ENCODE assay signal across 20 cellular contexts in the genomic region with DNA sequence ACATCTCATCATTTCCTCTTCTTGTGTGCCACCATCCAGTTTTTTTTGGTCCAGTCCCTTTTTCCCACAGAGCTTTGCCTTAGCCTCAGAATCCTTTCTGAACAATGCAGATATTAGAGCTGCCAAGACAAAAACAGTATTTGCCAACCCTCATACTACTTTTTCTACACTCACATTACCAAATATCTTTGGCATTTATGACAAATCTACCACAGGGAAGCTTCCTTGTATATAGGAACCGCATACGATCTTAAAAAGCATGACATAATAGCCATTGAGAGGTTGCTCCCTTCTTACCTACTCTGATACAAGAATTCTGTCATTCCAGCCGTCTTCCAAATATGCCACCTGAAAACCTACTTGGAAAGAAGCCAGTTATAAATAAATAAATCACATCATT. TPM values are rescaled to one million over a fixed set of nuclear protein-coding genes. Genes with fewer than 3 reads are reported as not detected.
DNase-seq lines count a peak whose midpoint lies in the region; ATAC-seq and TF ChIP-seq lines count a peak whose summit lies in the region.
"Had no signal": no experiment of that assay in that cellular context is flagged by ENCODE, and none has a peak within 500 bp of the region (broad histone marks: within the 10 kb centered on the region; RNA-seq: fewer than 3 reads in every experiment).

No MANE protein-coding gene starts in this region.

- no peak overlapping the region for H3K4me3 ChIP-seq in CD4-positive, alpha-beta memory T cell (ENCODE audit: low read length in 2 of 2)
- H3K4me3 ChIP-seq in cardiac fibroblast (replicated peaks in 1 of 2; ENCODE audit: low read depth in 2 of 2, low read length in 2 of 2): no peak overlapping the region
- H3K4me3 ChIP-seq: HAP-1, heart left ventricle, ovary, thoracic aorta had no signal

- H3K9me3 Mint-ChIP-seq in CD4-positive, alpha-beta memory T cell: no peaks in the 10 kb centered on the region
- H3K9me3 Mint-ChIP-seq in memory B cell: no peaks in the 10 kb centered on the region
- H3K9me3 Mint-ChIP-seq in effector memory CD8-positive, alpha-beta T cell: no peaks in the 10 kb centered on the region
- no peaks in the 10 kb centered on the region for H3K9me3 Mint-ChIP-seq in type B pancreatic cell
- no peaks in the 10 kb centered on the region for H3K9me3 Mint-ChIP-seq in stimulated activated naive CD8-positive, alpha-beta T cell treated with anti-CD3 and anti-CD28 coated beads, Interleukin-15, amount 100 ng/mL, for 72 hours

- POLR2A ChIA-PET in CD4-positive, alpha-beta memory T cell (lab: Charles Lee; ENCODE audit: partially characterized antibody): interaction anchor here (0.8 kb wide), 1 partner anchor 9 kb away, joined by 6 read pairs; a partner anchor contains a TSS

- no peak for DNase-seq in CD4-positive, alpha-beta memory T cell
- peak; percentile 26 for DNase-seq in M059J (ENCODE audit: low read depth)
- DNase-seq in cardiac fibroblast (ENCODE audit: low read depth in 2 of 2): peak; percentile 32 to 64
- DNase-seq in memory B cell (ENCODE audit: low spot score in 2 of 2): no peak
- DNase-seq in effector memory CD8-positive, alpha-beta T cell: no peak
- no peak for DNase-seq in type B pancreatic cell (ENCODE audit: extremely low spot score, unreplicated experiment)
- DNase-seq in mucosa of gallbladder (ENCODE audit: low spot score): no peak
- DNase-seq in stimulated activated naive CD8-positive, alpha-beta T cell treated with anti-CD3 and anti-CD28 coated beads, Interleukin-15, amount 100 ng/mL, for 72 hours: no peak
- DNase-seq: activated naive CD4-positive, alpha-beta T cell treated with Interleukin-2 at 50 U/mL for 16 hours; BE2C; heart left ventricle; kidney; NCI-H187; NCI-H510A; ovary; SHP77 treated with DMSO at 0.1 percent for 48 hours; stimulated activated CD4-positive, alpha-beta T cell treated with anti-CD3 and anti-CD28 coated beads, Interleukin-4, amount 100 ng/mL, for 24 hours; stimulated activated CD8-positive, alpha-beta memory T cell treated with anti-CD3 and anti-CD28 coated beads, Interleukin-4, amount 100 ng/mL, for 48 hours had no signal

- intact Hi-C loops in CD4-positive, alpha-beta memory T cell (cut with micrococcal nuclease): no loop called here

- peak overlapping the region in 4 of 7 donors; percentile 1 to 36 (median 16) for H3K27ac Mint-ChIP-seq in CD4-positive, alpha-beta memory T cell
- H3K27ac Mint-ChIP-seq in memory B cell (peak overlapping the region; percentile 37), type B pancreatic cell (no peak overlapping the region)
- peak overlapping the region in 1 of 2 donors; percentile 12 for H3K27ac Mint-ChIP-seq in effector memory CD8-positive, alpha-beta T cell
- H3K27ac Mint-ChIP-seq in stimulated activated naive CD8-positive, alpha-beta T cell treated with anti-CD3 and anti-CD28 coated beads, Interleukin-15, amount 100 ng/mL, for 72 hours: no peak overlapping the region

- no peak for TF ChIP-seq CTCF in cardiac fibroblast (IDR thresholded peaks at IDR 0.05; ENCODE audit: low read depth, low read length)
- TF ChIP-seq CTCF in type B pancreatic cell (conservative IDR thresholded peaks at IDR 0.05): no peak

- H3K9me3 ChIP-seq in CD4-positive, alpha-beta memory T cell (ENCODE audit: control insufficient read depth in 1 of 2, low read length in 2 of 2): no peaks in the 10 kb centered on the region
- H3K9me3 ChIP-seq: BE2C, HAP-1, heart left ventricle, ovary, thoracic aorta had no signal

- no peaks in the 10 kb centered on the region for H3K27me3 ChIP-seq in CD4-positive, alpha-beta memory T cell (ENCODE audit: insufficient read depth, low read length)
- H3K27me3 ChIP-seq: BE2C, heart left ventricle, ovary had no signal

- peaks cover 70 to 73% of the 10 kb centered on the region in 2 donors for H3K36me3 Mint-ChIP-seq in CD4-positive, alpha-beta memory T cell
- peaks cover 51% of the 10 kb centered on the region for H3K36me3 Mint-ChIP-seq in memory B cell
- peaks cover 65% of the 10 kb centered on the region for H3K36me3 Mint-ChIP-seq in effector memory CD8-positive, alpha-beta T cell (ENCODE audit: insufficient read depth)
- H3K36me3 Mint-ChIP-seq in type B pancreatic cell: peaks cover 60% of the 10 kb centered on the region

- no peak overlapping the region for H3K4me3 Mint-ChIP-seq in CD4-positive, alpha-beta memory T cell
- no peak overlapping the region for H3K4me3 Mint-ChIP-seq in memory B cell
- no peak overlapping the region for H3K4me3 Mint-ChIP-seq in effector memory CD8-positive, alpha-beta T cell
- no peak overlapping the region for H3K4me3 Mint-ChIP-seq in type B pancreatic cell
- H3K4me3 Mint-ChIP-seq in stimulated activated naive CD8-positive, alpha-beta T cell treated with anti-CD3 and anti-CD28 coated beads, Interleukin-15, amount 100 ng/mL, for 72 hours: no peak overlapping the region

- CTCF ChIA-PET in CD4-positive, alpha-beta memory T cell (lab: Charles Lee; ENCODE audit: partially characterized antibody): interaction anchor here (1.2 kb wide), 1 partner anchor 10 kb away, joined by 4 read pairs; no protein-coding TSS in a partner anchor

- no peaks in the 10 kb centered on the region for H3K4me1 ChIP-seq in CD4-positive, alpha-beta memory T cell (ENCODE audit: insufficient read depth, low read length)
- H3K4me1 ChIP-seq: BE2C, HAP-1 had no signal

- no peak overlapping the region for H3K27ac ChIP-seq in CD4-positive, alpha-beta memory T cell (ENCODE audit: low read depth, low read length)
- H3K27ac ChIP-seq: heart left ventricle, ovary had no signal

- peaks cover 58% of the 10 kb centered on the region for H3K36me3 ChIP-seq in CD4-positive, alpha-beta memory T cell (ENCODE audit: insufficient read depth, low read length)
- H3K36me3 ChIP-seq: ovary had no signal

- peaks cover 17 to 34% (median 26%) of the 10 kb centered on the region in 4 donors for H3K4me1 Mint-ChIP-seq in CD4-positive, alpha-beta memory T cell
- H3K4me1 Mint-ChIP-seq in memory B cell (peaks cover 18% of the 10 kb centered on the region), type B pancreatic cell (ENCODE audit: unreplicated experiment) (no peaks in the 10 kb centered on the region)
- peaks cover 12 to 28% of the 10 kb centered on the region in 2 donors for H3K4me1 Mint-ChIP-seq in effector memory CD8-positive, alpha-beta T cell (ENCODE audit: low read depth in 2 of 2)
- H3K4me1 Mint-ChIP-seq in stimulated activated naive CD8-positive, alpha-beta T cell treated with anti-CD3 and anti-CD28 coated beads, Interleukin-15, amount 100 ng/mL, for 72 hours: peaks cover 21% of the 10 kb centered on the region

- H3K27me3 Mint-ChIP-seq in CD4-positive, alpha-beta memory T cell: no peaks in the 10 kb centered on the region
- H3K27me3 Mint-ChIP-seq in memory B cell (no peaks in the 10 kb centered on the region), type B pancreatic cell (no peaks in the 10 kb centered on the region)
- H3K27me3 Mint-ChIP-seq in effector memory CD8-positive, alpha-beta T cell: no peaks in the 10 kb centered on the region
- H3K27me3 Mint-ChIP-seq in stimulated activated naive CD8-positive, alpha-beta T cell treated with anti-CD3 and anti-CD28 coated beads, Interleukin-15, amount 100 ng/mL, for 72 hours: no peaks in the 10 kb centered on the region

- ATAC-seq in memory B cell (ENCODE audit: low read depth): no peak
- no peak for ATAC-seq in effector memory CD8-positive, alpha-beta T cell (replicated peaks)
- ATAC-seq in stimulated activated naive CD8-positive, alpha-beta T cell treated with anti-CD3 and anti-CD28 coated beads, Interleukin-15, amount 100 ng/mL, for 72 hours: no peak
- ATAC-seq: heart left ventricle had no signal

RNA-seq across cellular contexts. Expression of a gene that starts 9.4 kb away (rescaled TPM):
- total RNA-seq in CD4-positive, alpha-beta memory T cell: 10 to 100 TPM; 89.1 to 90.5 TPM
- 10 to 100 TPM; 67.9 to 76.1 TPM for polyA plus RNA-seq in CD4-positive, alpha-beta memory T cell
- total RNA-seq in M059J (2014; rRNA removed; shearing (Covaris generic)): 34.7 and 41.0 TPM in 2 replicates
- total RNA-seq in type B pancreatic cell (ENCODE audit: low replicate concordance) (52.6 and 64.1 TPM in 2 replicates), mucosa of gallbladder (53.1 TPM)

RNA-seq across cellular contexts. Expression of a gene that starts 42.3 kb away (rescaled TPM):
- total RNA-seq in CD4-positive, alpha-beta memory T cell: 1 to 10 TPM; 5.5 to 7.3 TPM
- 1 to 10 TPM; 1.1 to 1.5 TPM for polyA plus RNA-seq in CD4-positive, alpha-beta memory T cell
- total RNA-seq in M059J (2014; rRNA removed; shearing (Covaris generic)): 1.7 TPM in 2 replicates
- 4.8 and 4.9 TPM in 2 replicates for total RNA-seq in type B pancreatic cell (ENCODE audit: low replicate concordance)
- 3.3 TPM for total RNA-seq in mucosa of gallbladder

RNA-seq across cellular contexts. Expression of a gene that starts 44.8 kb away (rescaled TPM):
- total RNA-seq in CD4-positive, alpha-beta memory T cell: 10 to 100 TPM; 16.9 to 18.4 TPM
- polyA plus RNA-seq in CD4-positive, alpha-beta memory T cell: 1 to 10 TPM; 2.6 to 5.6 TPM
- total RNA-seq in M059J (2014; rRNA removed; shearing (Covaris generic)): 13.2 and 18.9 TPM in 2 replicates
- total RNA-seq in type B pancreatic cell (ENCODE audit: low replicate concordance) (12.5 and 17.3 TPM in 2 replicates), mucosa of gallbladder (17.9 TPM)

Comparison
In these comparisons a context has a peak if more than half of its experiments do, and no peak if none do; other contexts are left out.
1. DNase-seq: peak in M059J (single experiment) and cardiac fibroblast (2 of 2); none in CD4-positive, alpha-beta memory T cell (0 of 5), memory B cell (0 of 2), effector memory CD8-positive, alpha-beta T cell (0 of 3), type B pancreatic cell (single experiment), mucosa of gallbladder (single experiment) and stimulated activated naive CD8-positive, alpha-beta T cell treated with anti-CD3 and anti-CD28 coated beads, Interleukin-15, amount 100 ng/mL, for 72 hours (0 of 2).
2. H3K27ac Mint-ChIP-seq: peak in CD4-positive, alpha-beta memory T cell (4 of 7) and memory B cell (single experiment); none in type B pancreatic cell (single experiment) and stimulated activated naive CD8-positive, alpha-beta T cell treated with anti-CD3 and anti-CD28 coated beads, Interleukin-15, amount 100 ng/mL, for 72 hours (0 of 2).